9 cellular contexts compared by ENCODE assay signal in genomic region chr6:31901415-31901952, GRCh38. TPM values are rescaled to one million over a fixed set of nuclear protein-coding genes. Genes with fewer than 3 reads are reported as not detected.
DNase-seq lines count a peak whose midpoint lies in the region; ATAC-seq and TF ChIP-seq lines count a peak whose summit lies in the region.
"Had no signal": no experiment of that assay in that cellular context is flagged by ENCODE, and none has a peak within 500 bp of the region (broad histone marks: within the 10 kb centered on the region; RNA-seq: fewer than 3 reads in every experiment).

No MANE protein-coding gene starts in this region.

- H3K4me1 ChIP-seq in DOHH2 (ENCODE audit: control insufficient read depth, low read length) (peaks cover 35% of the 10 kb centered on the region), Karpas-422 (ENCODE audit: low read length) (peaks cover 38% of the 10 kb centered on the region), colonic mucosa (no peaks in the 10 kb centered on the region), liver (ENCODE audit: control insufficient read depth in 4 of 4, insufficient read depth in 4 of 4, low read length in 3 of 4) (peaks cover 10 to 42% (median 29%) of the 10 kb centered on the region in 4 donors)

- peaks cover 17% of the 10 kb centered on the region for H3K27me3 ChIP-seq in DOHH2 (ENCODE audit: control insufficient read depth, low read length)
- H3K27me3 ChIP-seq in Karpas-422 (ENCODE audit: low read length) = no peaks in the 10 kb centered on the region
- H3K27me3 ChIP-seq in colonic mucosa = no peaks in the 10 kb centered on the region
- no peaks in the 10 kb centered on the region for H3K27me3 ChIP-seq in liver (ENCODE audit: control insufficient read depth in 4 of 4, insufficient read depth in 4 of 4, low read length in 3 of 4)

- peaks cover 7% of the 10 kb centered on the region for H3K36me3 ChIP-seq in DOHH2 (ENCODE audit: control insufficient read depth, low read length)
- H3K36me3 ChIP-seq in Karpas-422 (ENCODE audit: insufficient read depth, low read length) = no peaks in the 10 kb centered on the region
- no peaks in the 10 kb centered on the region for H3K36me3 ChIP-seq in colonic mucosa
- H3K36me3 ChIP-seq in liver (ENCODE audit: control insufficient read depth in 4 of 4, insufficient read depth in 3 of 4, low read depth in 1 of 4, low read length in 3 of 4) = no peaks in the 10 kb centered on the region

- TF ChIP-seq CTCF in DOHH2 (IDR thresholded peaks at IDR 0.05; ENCODE audit: low read depth, low read length, poor library complexity, severe bottlenecking) (no peak), colonic mucosa (IDR thresholded peaks at IDR 0.05) (no peak), liver (IDR thresholded peaks at IDR 0.05; ENCODE audit: low read depth, low read length, missing input control) (no peak)

- peaks cover 17% of the 10 kb centered on the region for H3F3A ChIP-seq in DOHH2 (ENCODE audit: control insufficient read depth, insufficient read depth)

- WGBS in liver = 2% methylated on average over 45 of the region's 45 CpGs

- no peak for TF ChIP-seq RAD21 in liver (IDR thresholded peaks at IDR 0.05)

- peak overlapping the region; percentile 93 for H3K9ac ChIP-seq in Karpas-422 (ENCODE audit: low read length)
- peak overlapping the region; percentile 72 to 85 for H3K9ac ChIP-seq in colonic mucosa (ENCODE audit: low read depth in 2 of 2, low read length in 2 of 2)
- H3K9ac ChIP-seq in liver (ENCODE audit: low read depth in 1 of 2, low read length in 2 of 2) = no peak overlapping the region

- intact Hi-C loops in colonic mucosa (cut with DNase I) = loop anchor here (5.0 kb wide), 1 partner anchor 51 kb away; no protein-coding TSS in a partner anchor

- H3K79me2 ChIP-seq in DOHH2 (ENCODE audit: control insufficient read depth, low read length) (peaks cover 35% of the 10 kb centered on the region), Karpas-422 (ENCODE audit: low read length) (peaks cover 8% of the 10 kb centered on the region)

- 0 out of 2 replicates have a peak overlapping the region, but pooled peaks have one; percentile 33 for H3K27ac ChIP-seq in DOHH2 (ENCODE audit: low read depth, low read length)
- peak overlapping the region; percentile 51; the same call in 1 of the 2 replicates for H3K27ac ChIP-seq in Karpas-422 (ENCODE audit: low read length)
- H3K27ac ChIP-seq in colonic mucosa = peak overlapping the region; percentile 82
- H3K27ac ChIP-seq in liver (ENCODE audit: low read depth in 1 of 2, low read length in 2 of 2) = peak overlapping the region; percentile 81 to 90

- H3K9me3 ChIP-seq in DOHH2 (ENCODE audit: control insufficient read depth, insufficient read depth, low read length) (no peaks in the 10 kb centered on the region), Karpas-422 (ENCODE audit: low read length) (no peaks in the 10 kb centered on the region), colonic mucosa (no peaks in the 10 kb centered on the region), liver (ENCODE audit: control insufficient read depth in 4 of 4, low read length in 3 of 4) (no peaks in the 10 kb centered on the region)

- H3K4me3 ChIP-seq in DOHH2 (ENCODE audit: low read length) (peak overlapping the region; percentile 70), Karpas-422 (ENCODE audit: low read length) (peak overlapping the region; percentile 76), colonic mucosa (peak overlapping the region; percentile 50), liver (ENCODE audit: low read depth in 1 of 3, low read length in 3 of 3) (peak overlapping the region in 1 of 3 donors; percentile 77)

- no peak overlapping the region for H2AFZ ChIP-seq in Karpas-422 (ENCODE audit: low read length)

- DNase-seq in Karpas-422 (peak; percentile 88), colonic mucosa (peak; percentile 72)
- DNase-seq in activated CD4-positive, CD25-positive, alpha-beta regulatory T cell treated with anti-CD3 and anti-CD28 coated beads, Interleukin-2, amount 50 U/mL, for 16 hours (ENCODE audit: low read depth, low spot score) = peak; percentile 40
- peak; percentile 70 to 73 for DNase-seq in stimulated activated CD4-positive, alpha-beta T cell treated with anti-CD3 and anti-CD28 coated beads, Interleukin-4, amount 100 ng/mL, for 4 hours

- H3K4me2 ChIP-seq in DOHH2 (ENCODE audit: low read length) = peak overlapping the region; percentile 65
- peak overlapping the region; percentile 86 for H3K4me2 ChIP-seq in Karpas-422 (ENCODE audit: low read depth, low read length, poor library complexity, severe bottlenecking)

- no peaks in the 10 kb centered on the region for H3K9me2 ChIP-seq in DOHH2 (replicated peaks; ENCODE audit: control insufficient read depth, low read length)
- no peaks in the 10 kb centered on the region for H3K9me2 ChIP-seq in Karpas-422 (replicated peaks; ENCODE audit: insufficient read depth, low read length)

- ATAC-seq in GM21528 (IDR thresholded peaks at IDR 0.05; ENCODE audit: low FRiP score, unreplicated experiment) = no peak
- no peak for ATAC-seq in GM18498 (IDR thresholded peaks at IDR 0.05; ENCODE audit: unreplicated experiment)

- H4K20me1 ChIP-seq in DOHH2 (ENCODE audit: control insufficient read depth, insufficient read depth, low read depth, low read length) (no peaks in the 10 kb centered on the region), Karpas-422 (ENCODE audit: insufficient read depth, low read depth, low read length) (no peaks in the 10 kb centered on the region)

TF ChIP-seq in liver, 16 proteins besides CTCF, POLR2A, EP300 and RAD21:
- TF ChIP-seq FOXA2 (IDR thresholded peaks at IDR 0.05) (no peak), EGR1 (IDR thresholded peaks at IDR 0.05; ENCODE audit: low read depth in 2 of 2) (peak in 1 of 2 donors; percentile 35)

RNA-seq across cellular contexts. Expression of gene ZBTB12, which starts 0.4 kb away (rescaled TPM):
- total RNA-seq in Karpas-422 (2014; rRNA removed; shearing (Covaris generic); ENCODE audit: low replicate concordance) = 13.3 and 26.3 TPM in 2 replicates
- total RNA-seq in colonic mucosa = 1 to 10 TPM; 2.0 to 4.9 TPM
- total RNA-seq in liver = 1 to 10 TPM in 1 of 2 donors, under 1 TPM in 1; 0.25 to 2.3 TPM
- polyA plus RNA-seq in liver = under 1 TPM in 1 of 2 donors, not detected in 1; 0.83 TPM

RNA-seq across cellular contexts. Expression of gene EHMT2, which starts 4.0 kb away (rescaled TPM):
- 40.0 and 79.0 TPM in 2 replicates for total RNA-seq in Karpas-422 (2014; rRNA removed; shearing (Covaris generic); ENCODE audit: low replicate concordance)
- 10 to 100 TPM; 28.4 to 52.1 TPM for total RNA-seq in colonic mucosa
- total RNA-seq in liver = 10 to 100 TPM; 10.7 to 21.4 TPM
- polyA plus RNA-seq in liver = 10 to 100 TPM in 1 of 2 donors, 1 to 10 TPM in 1; 7.9 to 10.5 TPM

RNA-seq across cellular contexts. Expression of gene SLC44A4, which starts 22.7 kb away (rescaled TPM):
- not detected in 2 replicates for total RNA-seq in Karpas-422 (2014; rRNA removed; shearing (Covaris generic); ENCODE audit: low replicate concordance)
- total RNA-seq in colonic mucosa (100 to 1,000 TPM; 546 to 779 TPM), liver (1 to 10 TPM in 1 of 2 donors, under 1 TPM in 1; 0.17 to 2.4 TPM)
- under 1 TPM in 1 of 2 donors, not detected in 1; 0.13 TPM for polyA plus RNA-seq in liver

RNA-seq across cellular contexts. Expression of gene C2, which starts 26.0 kb away (rescaled TPM):
- total RNA-seq in Karpas-422 (2014; rRNA removed; shearing (Covaris generic); ENCODE audit: low replicate concordance) = not detected in 2 replicates
- total RNA-seq in colonic mucosa (10 to 100 TPM in 1 of 2 donors, 1 to 10 TPM in 1; 7.8 to 15.2 TPM), liver (100 to 1,000 TPM; 212 to 354 TPM)
- polyA plus RNA-seq in liver = 100 to 1,000 TPM; 441 to 522 TPM
- total RNA-seq: glomerular endothelial cell had no signal

RNA-seq across cellular contexts. Expression of gene NEU1, which starts 38.9 kb away (rescaled TPM):
- total RNA-seq in Karpas-422 (2014; rRNA removed; shearing (Covaris generic); ENCODE audit: low replicate concordance) = 23.7 and 38.7 TPM in 2 replicates
- total RNA-seq in colonic mucosa = 10 to 100 TPM; 33.8 to 47.4 TPM
- total RNA-seq in liver = 10 to 100 TPM; 34.4 to 42.4 TPM
- polyA plus RNA-seq in liver = 10 to 100 TPM; 27.6 to 35.1 TPM

Comparison
In these comparisons a context has a peak if more than half of its experiments do, and no peak if none do; other contexts are left out.
1. H3K27ac ChIP-seq: peak in every context shown above with its lines; median percentile 86 in liver; 82 in colonic mucosa; 51 in Karpas-422; 33 in DOHH2.
2. H3K9ac ChIP-seq: peak in Karpas-422 (single experiment) and colonic mucosa (2 of 2); none in liver (0 of 2).
3. RNA of gene SLC44A4, which starts 22.7 kb away (total RNA-seq): 546 to 779 TPM in colonic mucosa; 0.17 to 2.4 TPM in liver and not detected in Karpas-422; every median in the first group is over 100 times any median in the second.
4. Peak in every context shown above with its lines, with median percentiles within 50 percentile points of each other: DNase-seq.